In genomic region chr17:16676645-16677044, GRCh38 we compare ENCODE assay signal across 1 cellular context.
TF ChIP-seq lines count a peak whose summit lies in the region.

No MANE protein-coding gene starts in this region.

TF ChIP-seq in IMR-90, 13 proteins besides CTCF, POLR2A, EP300 and RAD21 (continued from another document):
- TF ChIP-seq, protein P1, sequence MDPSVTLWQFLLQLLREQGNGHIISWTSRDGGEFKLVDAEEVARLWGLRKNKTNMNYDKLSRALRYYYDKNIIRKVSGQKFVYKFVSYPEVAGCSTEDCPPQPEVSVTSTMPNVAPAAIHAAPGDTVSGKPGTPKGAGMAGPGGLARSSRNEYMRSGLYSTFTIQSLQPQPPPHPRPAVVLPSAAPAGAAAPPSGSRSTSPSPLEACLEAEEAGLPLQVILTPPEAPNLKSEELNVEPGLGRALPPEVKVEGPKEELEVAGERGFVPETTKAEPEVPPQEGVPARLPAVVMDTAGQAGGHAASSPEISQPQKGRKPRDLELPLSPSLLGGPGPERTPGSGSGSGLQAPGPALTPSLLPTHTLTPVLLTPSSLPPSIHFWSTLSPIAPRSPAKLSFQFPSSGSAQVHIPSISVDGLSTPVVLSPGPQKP (IDR thresholded peaks at IDR 0.05; ENCODE audit: borderline replicate concordance, low read depth, low read length), result no peak
- TF ChIP-seq RCOR1 (IDR thresholded peaks at IDR 0.05; ENCODE audit: insufficient replicate concordance, low read length) (no peak), MXI1 (IDR thresholded peaks at IDR 0.05; ENCODE audit: borderline replicate concordance, low read depth, low read length) (no peak), NFE2L2 (IDR thresholded peaks at IDR 0.05; ENCODE audit: low read depth, low read length) (no peak)
